In the genomic region with DNA sequence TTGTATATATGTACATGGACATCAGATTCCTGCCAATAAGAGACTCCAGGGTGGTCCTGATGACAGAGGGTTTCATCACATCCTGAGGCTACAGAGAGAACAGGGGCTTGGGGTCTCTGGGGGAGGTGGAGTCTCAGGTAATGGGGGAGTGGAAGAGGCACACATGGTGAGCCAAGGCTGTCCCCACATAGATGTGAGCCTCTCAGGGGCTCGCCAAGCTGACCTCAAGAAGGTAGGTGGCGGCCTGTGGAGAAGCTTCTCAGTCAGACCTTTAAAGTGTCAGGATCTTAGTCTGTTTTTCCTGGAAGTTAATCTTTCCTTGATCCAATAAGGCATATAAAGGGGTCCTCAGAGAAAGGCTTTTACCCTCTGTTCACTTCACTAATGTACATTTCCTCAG, we compare ENCODE assay signal across 1 cellular context. TPM values are rescaled to one million over a fixed set of nuclear protein-coding genes. Genes with fewer than 3 reads are reported as not detected.
"Had no signal": no experiment of that assay in that cellular context is flagged by ENCODE, and none has a peak within 500 bp of the region (broad histone marks: within the 10 kb centered on the region; RNA-seq: fewer than 3 reads in every experiment).

No MANE protein-coding gene starts in this region.

RNA-seq across cellular contexts. Expression of gene AKR1C1, which starts 22.3 kb away (rescaled TPM):
- total RNA-seq: activated B cell treated with CpG ODN at 0.5 μM for 24 hours had no signal
